Comparison of ENCODE assay signal across 33 cellular contexts in genomic region chr2:97974471-97974870, GRCh38. TPM values are rescaled to one million over a fixed set of nuclear protein-coding genes. Genes with fewer than 3 reads are reported as not detected.
DNase-seq lines count a peak whose midpoint lies in the region; ATAC-seq, FAIRE-seq and TF ChIP-seq lines count a peak whose summit lies in the region.
"Had no signal": no experiment of that assay in that cellular context is flagged by ENCODE, and none has a peak within 500 bp of the region (broad histone marks: within the 10 kb centered on the region; RNA-seq: fewer than 3 reads in every experiment).

No MANE protein-coding gene starts in this region.

- CTCF ChIA-PET in HEK293 (lab: Yijun Ruan, JAX): no interaction called here

- POLR2A ChIA-PET in HEK293 (lab: Yijun Ruan, JAX): no interaction called here

- H3K4me3 ChIP-seq in HEK293 (ENCODE audit: low read depth, low read length) (no peak overlapping the region), heart left ventricle (no peak overlapping the region)
- H3K4me3 ChIP-seq: A549; BLaER1; BLaER1 treated with 17β-estradiol and CSF1 and Interleukin-3, amounts not matched to agents 10 nM and 100 nM had no signal

- H3K4me1 ChIP-seq in HEK293 (ENCODE audit: control insufficient read depth, insufficient read depth, low read length) (no peaks in the 10 kb centered on the region), heart left ventricle (peaks cover 0 to 17% (median 10%) of the 10 kb centered on the region in 12 donors)
- H3K4me1 ChIP-seq: BE2C, BLaER1, Caco-2 had no signal

- H3K27ac ChIP-seq in HEK293 (ENCODE audit: extremely low read depth, low read depth, low read length) (no peak overlapping the region), heart left ventricle (no peak overlapping the region)
- H3K27ac ChIP-seq: 22Rv1; A549; BLaER1; BLaER1 treated with 17β-estradiol and CSF1 and Interleukin-3, amounts not matched to agents 10 nM and 100 nM; C4-2B had no signal

- no peak for TF ChIP-seq CTCF in HEK293 (tag by site-specific recombination; IDR thresholded peaks at IDR 0.05)
- TF ChIP-seq CTCF in heart left ventricle (IDR thresholded peaks at IDR 0.05): no peak

- DNase-seq in frontal cortex (ENCODE audit: low spot score in 2 of 2): no peak
- no peak for DNase-seq in sciatic nerve (ENCODE audit: low spot score)
- DNase-seq in stimulated activated CD4-positive, alpha-beta T cell treated with anti-CD3 and anti-CD28 coated beads, Interleukin-4, amount 100 ng/mL, for 1 hour: no peak
- DNase-seq in heart left ventricle: no peak
- DNase-seq: 8988T; ACHN; AML-193; BE2C; C1 segment of cervical spinal cord; Caco-2; Calu3; CD4-positive, alpha-beta memory T cell; CD4-positive, alpha-beta T cell; CD4-positive, CD25-positive, alpha-beta regulatory T cell; CD8-positive, alpha-beta memory T cell; CD8-positive, alpha-beta T cell; COR-L47; DMS 273 treated with DMSO at 0.1 percent for 48 hours; DMS153; DMS53; DMS79; DMS79 treated with DMSO at 0.1 percent for 48 hours; DND-41; EL had no signal

- FAIRE-seq in colon (lab: Jason Lieb, UNC) (peak; percentile 21), frontal cortex (lab: Jason Lieb, UNC) (peak; percentile 49)
- FAIRE-seq: A204.1, A549, D721Med had no signal

- no peaks in the 10 kb centered on the region for H3K27me3 ChIP-seq in heart left ventricle
- H3K27me3 ChIP-seq: BE2C; BLaER1; BLaER1 treated with 17β-estradiol and CSF1 and Interleukin-3, amounts not matched to agents 10 nM and 100 nM had no signal

- H3K9me3 ChIP-seq in HEK293 (ENCODE audit: control insufficient read depth, insufficient read depth, low read depth, low read length): no peaks in the 10 kb centered on the region
- peaks cover 0 to 53% (median 17%) of the 10 kb centered on the region in 12 donors for H3K9me3 ChIP-seq in heart left ventricle
- H3K9me3 ChIP-seq: BE2C had no signal

- intact Hi-C loops in sciatic nerve (cut with DNase I) (no loop called here), heart left ventricle (cut with DNase I) (no loop called here)

- 93 to 100% (median 98%) methylated on average over 1 of the region's 1 CpG for WGBS in heart left ventricle, 4 donors

- no peaks in the 10 kb centered on the region for H3K36me3 ChIP-seq in HEK293 (ENCODE audit: control insufficient read depth in 2 of 2, insufficient read depth in 1 of 2, low read length in 2 of 2)
- H3K36me3 ChIP-seq in heart left ventricle: no peaks in the 10 kb centered on the region
- H3K36me3 ChIP-seq: BE2C had no signal

- TF ChIP-seq POLR2A in heart left ventricle (IDR thresholded peaks at IDR 0.05): no peak

- no peak for ATAC-seq in sciatic nerve
- no peak for ATAC-seq in heart left ventricle
- ATAC-seq: A549; CD8-positive, alpha-beta T cell had no signal

TF ChIP-seq in HEK293, 187 proteins besides CTCF, POLR2A, EP300 and RAD21:
- TF ChIP-seq ZNF791 (tag by site-specific recombination; IDR thresholded peaks at IDR 0.05): peak; percentile 95
- TF ChIP-seq KLF17 (tag by site-specific recombination; IDR thresholded peaks at IDR 0.05): no peak
- no peak for TF ChIP-seq ZNF423 (tag by site-specific recombination; IDR thresholded peaks at IDR 0.05)
- TF ChIP-seq, protein P1, sequence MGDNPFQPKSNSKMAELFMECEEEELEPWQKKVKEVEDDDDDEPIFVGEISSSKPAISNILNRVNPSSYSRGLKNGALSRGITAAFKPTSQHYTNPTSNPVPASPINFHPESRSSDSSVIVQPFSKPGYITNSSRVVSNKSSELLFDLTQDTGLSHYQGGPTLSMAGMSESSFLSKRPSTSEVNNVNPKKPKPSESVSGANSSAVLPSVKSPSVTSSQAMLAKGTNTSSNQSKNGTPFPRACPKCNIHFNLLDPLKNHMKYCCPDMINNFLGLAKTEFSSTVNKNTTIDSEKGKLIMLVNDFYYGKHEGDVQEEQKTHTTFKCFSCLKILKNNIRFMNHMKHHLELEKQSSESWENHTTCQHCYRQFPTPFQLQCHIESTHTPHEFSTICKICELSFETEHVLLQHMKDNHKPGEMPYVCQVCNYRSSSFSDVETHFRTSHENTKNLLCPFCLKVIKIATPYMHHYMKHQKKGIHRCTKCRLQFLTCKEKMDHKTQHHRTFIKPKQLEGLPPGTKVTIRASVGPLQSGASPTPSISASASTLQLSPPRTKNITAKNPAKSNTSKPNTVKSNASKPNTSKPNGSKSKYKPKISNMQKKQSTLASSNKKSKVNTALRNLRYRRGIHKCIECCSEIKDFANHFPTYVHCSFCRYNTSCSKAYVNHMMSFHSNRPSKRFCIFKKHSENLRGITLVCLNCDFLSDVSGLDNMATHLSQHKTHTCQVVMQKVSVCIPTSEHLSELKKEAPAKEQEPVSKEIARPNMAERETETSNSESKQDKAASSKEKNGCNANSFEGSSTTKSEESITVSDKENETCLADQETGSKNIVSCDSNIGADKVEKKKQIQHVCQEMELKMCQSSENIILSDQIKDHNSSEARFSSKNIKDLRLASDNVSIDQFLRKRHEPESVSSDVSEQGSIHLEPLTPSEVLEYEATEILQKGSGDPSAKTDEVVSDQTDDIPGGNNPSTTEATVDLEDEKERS (tag by site-specific recombination; IDR thresholded peaks at IDR 0.05): no peak
- TF ChIP-seq ZIC2 (tag by site-specific recombination; IDR thresholded peaks at IDR 0.05): no peak
- peak; percentile 76 for TF ChIP-seq SETDB1 (IDR thresholded peaks at IDR 0.05; ENCODE audit: insufficient read length, low read length)
- TF ChIP-seq, protein P2, sequence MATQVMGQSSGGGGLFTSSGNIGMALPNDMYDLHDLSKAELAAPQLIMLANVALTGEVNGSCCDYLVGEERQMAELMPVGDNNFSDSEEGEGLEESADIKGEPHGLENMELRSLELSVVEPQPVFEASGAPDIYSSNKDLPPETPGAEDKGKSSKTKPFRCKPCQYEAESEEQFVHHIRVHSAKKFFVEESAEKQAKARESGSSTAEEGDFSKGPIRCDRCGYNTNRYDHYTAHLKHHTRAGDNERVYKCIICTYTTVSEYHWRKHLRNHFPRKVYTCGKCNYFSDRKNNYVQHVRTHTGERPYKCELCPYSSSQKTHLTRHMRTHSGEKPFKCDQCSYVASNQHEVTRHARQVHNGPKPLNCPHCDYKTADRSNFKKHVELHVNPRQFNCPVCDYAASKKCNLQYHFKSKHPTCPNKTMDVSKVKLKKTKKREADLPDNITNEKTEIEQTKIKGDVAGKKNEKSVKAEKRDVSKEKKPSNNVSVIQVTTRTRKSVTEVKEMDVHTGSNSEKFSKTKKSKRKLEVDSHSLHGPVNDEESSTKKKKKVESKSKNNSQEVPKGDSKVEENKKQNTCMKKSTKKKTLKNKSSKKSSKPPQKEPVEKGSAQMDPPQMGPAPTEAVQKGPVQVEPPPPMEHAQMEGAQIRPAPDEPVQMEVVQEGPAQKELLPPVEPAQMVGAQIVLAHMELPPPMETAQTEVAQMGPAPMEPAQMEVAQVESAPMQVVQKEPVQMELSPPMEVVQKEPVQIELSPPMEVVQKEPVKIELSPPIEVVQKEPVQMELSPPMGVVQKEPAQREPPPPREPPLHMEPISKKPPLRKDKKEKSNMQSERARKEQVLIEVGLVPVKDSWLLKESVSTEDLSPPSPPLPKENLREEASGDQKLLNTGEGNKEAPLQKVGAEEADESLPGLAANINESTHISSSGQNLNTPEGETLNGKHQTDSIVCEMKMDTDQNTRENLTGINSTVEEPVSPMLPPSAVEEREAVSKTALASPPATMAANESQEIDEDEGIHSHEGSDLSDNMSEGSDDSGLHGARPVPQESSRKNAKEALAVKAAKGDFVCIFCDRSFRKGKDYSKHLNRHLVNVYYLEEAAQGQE (tag by site-specific recombination; IDR thresholded peaks at IDR 0.05): no peak
- TF ChIP-seq ZNF785 (tag by site-specific recombination; IDR thresholded peaks at IDR 0.05): no peak
- TF ChIP-seq ZNF530 (tag by site-specific recombination; IDR thresholded peaks at IDR 0.05; ENCODE audit: low read depth): no peak
- TF ChIP-seq ZNF670 (tag by site-specific recombination; IDR thresholded peaks at IDR 0.05; ENCODE audit: low read depth): no peak

RNA-seq across cellular contexts. Expression of gene TMEM131, which starts 21.3 kb away (rescaled TPM):
- total RNA-seq in frontal cortex (30.2 TPM), sciatic nerve (43.2 TPM), heart left ventricle (10 to 100 TPM; 23.7 to 38.3 (median 31.3) TPM)
- 10 to 100 TPM in 1 of 2 donors, 1 to 10 TPM in 1; 9.3 to 15.3 TPM for polyA plus RNA-seq in heart left ventricle
